ENCODE assay signal across 8 cellular contexts in genomic region chr1:47436304-47436978, GRCh38. TPM values are rescaled to one million over a fixed set of nuclear protein-coding genes. Genes with fewer than 3 reads are reported as not detected.
DNase-seq lines count a peak whose midpoint lies in the region; ATAC-seq, FAIRE-seq and TF ChIP-seq lines count a peak whose summit lies in the region.

No MANE protein-coding gene starts in this region.

- peak overlapping the region; percentile 76 to 78 for H3K4me3 ChIP-seq in ascending aorta
- H3K4me3 ChIP-seq in iPS-15b (ENCODE audit: low read depth, low read length): peak overlapping the region; percentile 45
- peak overlapping the region; percentile 64 to 68 for H3K4me3 ChIP-seq in small intestine (ENCODE audit: low read depth in 1 of 2, low read length in 2 of 2)

- WGBS in small intestine, 3 donors: 2 to 4% (median 3%) methylated on average over 19 to 23 of the region's 23 CpGs

- FAIRE-seq in small intestine (lab: Jason Lieb, UNC): no peak

- ATAC-seq in HG02623 (IDR thresholded peaks at IDR 0.05; ENCODE audit: unreplicated experiment) (peak; percentile 40), HG03097 (IDR thresholded peaks at IDR 0.05; ENCODE audit: low FRiP score, unreplicated experiment) (no peak)

- peak overlapping the region; percentile 87 for H3K27ac Mint-ChIP-seq in T-helper 1 cell treated with Interleukin-12 subunit alpha and Interleukin-12 subunit beta and Interleukin-4 antibody, amounts not matched to agents 30 μg/mL and 1 μg/mL, for 36 hours

- peak overlapping the region; percentile 94 to 95 for H3K27ac ChIP-seq in ascending aorta
- no peak overlapping the region for H3K27ac ChIP-seq in small intestine (ENCODE audit: low read depth in 1 of 2, low read length in 1 of 2)

- H3K9me3 ChIP-seq in ascending aorta (no peaks in the 10 kb centered on the region), iPS-15b (ENCODE audit: control insufficient read depth, insufficient read depth, low read length) (no peaks in the 10 kb centered on the region), small intestine (ENCODE audit: control insufficient read depth, low read depth) (no peaks in the 10 kb centered on the region)

- peaks cover 9 to 45% of the 10 kb centered on the region in 2 donors for H3K4me1 ChIP-seq in ascending aorta
- peaks cover 10% of the 10 kb centered on the region for H3K4me1 ChIP-seq in iPS-15b (ENCODE audit: control insufficient read depth, insufficient read depth, low read length)
- H3K4me1 ChIP-seq in small intestine (ENCODE audit: control insufficient read depth in 2 of 2, insufficient read depth in 1 of 2, low read depth in 1 of 2, low read length in 1 of 2): peaks cover 0 to 4% of the 10 kb centered on the region in 2 donors

- TF ChIP-seq CTCF in GM12873 (IDR thresholded peaks at IDR 0.05; ENCODE audit: insufficient read depth, low read depth, low read length, missing control alignments): peak; percentile 100
- peak; percentile 85 to 97 (median 90) for TF ChIP-seq CTCF in ascending aorta (IDR thresholded peaks at IDR 0.05)

- no peak overlapping the region for H3K9ac ChIP-seq in iPS-15b (ENCODE audit: low read depth, low read length)

- no peaks in the 10 kb centered on the region for H3K9me3 Mint-ChIP-seq in T-helper 1 cell treated with Interleukin-12 subunit alpha and Interleukin-12 subunit beta and Interleukin-4 antibody, amounts not matched to agents 30 μg/mL and 1 μg/mL, for 36 hours

- peaks cover 50% of the 10 kb centered on the region for H3K27me3 Mint-ChIP-seq in T-helper 1 cell treated with Interleukin-12 subunit alpha and Interleukin-12 subunit beta and Interleukin-4 antibody, amounts not matched to agents 30 μg/mL and 1 μg/mL, for 36 hours (ENCODE audit: low read depth)

- H3K4me1 Mint-ChIP-seq in T-helper 1 cell treated with Interleukin-12 subunit alpha and Interleukin-12 subunit beta and Interleukin-4 antibody, amounts not matched to agents 30 μg/mL and 1 μg/mL, for 36 hours (ENCODE audit: low read depth): peaks cover 36% of the 10 kb centered on the region

- intact Hi-C loops in ascending aorta (cut with DNase I): loop anchor here (2.0 to 5.0 kb wide), 8 partner anchors 72 to 766 kb away; partner anchors contain the start of genes CMPK1, PDZK1IP1, STIL and TRABD2B

- H3K36me3 Mint-ChIP-seq in T-helper 1 cell treated with Interleukin-12 subunit alpha and Interleukin-12 subunit beta and Interleukin-4 antibody, amounts not matched to agents 30 μg/mL and 1 μg/mL, for 36 hours (ENCODE audit: low read depth): peaks cover 8% of the 10 kb centered on the region

- DNase-seq in NCI-H1092 (lab: John Stamatoyannopoulos, UW): peak; percentile 42
- DNase-seq in ascending aorta (ENCODE audit: low spot score in 2 of 2): peak; percentile 27 to 91
- DNase-seq in small intestine: peak; percentile 78

- H3K36me3 ChIP-seq in ascending aorta (no peaks in the 10 kb centered on the region), iPS-15b (ENCODE audit: control insufficient read depth, insufficient read depth, low read length) (no peaks in the 10 kb centered on the region), small intestine (ENCODE audit: control insufficient read depth in 2 of 2, insufficient read depth in 2 of 2, low read length in 2 of 2) (no peaks in the 10 kb centered on the region)

- no peaks in the 10 kb centered on the region for H3K27me3 ChIP-seq in ascending aorta
- peaks cover 90% of the 10 kb centered on the region for H3K27me3 ChIP-seq in iPS-15b (ENCODE audit: control insufficient read depth, insufficient read depth, low read length)
- H3K27me3 ChIP-seq in small intestine (ENCODE audit: control insufficient read depth in 2 of 2, insufficient read depth in 2 of 2, low read length in 2 of 2): peaks cover 0 to 33% of the 10 kb centered on the region in 2 donors

- H3K4me3 Mint-ChIP-seq in T-helper 1 cell treated with Interleukin-12 subunit alpha and Interleukin-12 subunit beta and Interleukin-4 antibody, amounts not matched to agents 30 μg/mL and 1 μg/mL, for 36 hours: peak overlapping the region; percentile 90

RNA-seq across cellular contexts. Expression of gene FOXD2, which starts 1.4 kb away (rescaled TPM):
- 1.3 TPM for total RNA-seq in ascending aorta
- under 1 TPM; 0.19 to 0.27 (median 0.22) TPM for polyA plus RNA-seq in small intestine

RNA-seq across cellular contexts. Expression of gene FOXE3, which starts 20.4 kb away (rescaled TPM):
- total RNA-seq in ascending aorta: not detected
- polyA plus RNA-seq in small intestine: not detected

Comparison
In these comparisons a context has a peak if more than half of its experiments do, and no peak if none do; other contexts are left out.
1. H3K27ac ChIP-seq: peak in ascending aorta (2 of 2); none in small intestine (0 of 2).
2. Peak in every context shown above with its lines, with median percentiles within 50 percentile points of each other: DNase-seq and H3K4me3 ChIP-seq.